In genomic region chr14:81433378-81433777, GRCh38 we compare ENCODE assay signal across 1 cellular context.
TF ChIP-seq lines count a peak whose summit lies in the region.

No MANE protein-coding gene starts in this region.

TF ChIP-seq in HCT116, 20 proteins besides CTCF, POLR2A, EP300 and RAD21:
- no peak for TF ChIP-seq TCF7L2 (IDR thresholded peaks at IDR 0.05; ENCODE audit: borderline replicate concordance, extremely low read depth, insufficient read depth, insufficient read length)
- TF ChIP-seq REST (IDR thresholded peaks at IDR 0.05; ENCODE audit: low read depth), result peak; percentile 35
